ENCODE assay signal across 9 cellular contexts in the genomic region with DNA sequence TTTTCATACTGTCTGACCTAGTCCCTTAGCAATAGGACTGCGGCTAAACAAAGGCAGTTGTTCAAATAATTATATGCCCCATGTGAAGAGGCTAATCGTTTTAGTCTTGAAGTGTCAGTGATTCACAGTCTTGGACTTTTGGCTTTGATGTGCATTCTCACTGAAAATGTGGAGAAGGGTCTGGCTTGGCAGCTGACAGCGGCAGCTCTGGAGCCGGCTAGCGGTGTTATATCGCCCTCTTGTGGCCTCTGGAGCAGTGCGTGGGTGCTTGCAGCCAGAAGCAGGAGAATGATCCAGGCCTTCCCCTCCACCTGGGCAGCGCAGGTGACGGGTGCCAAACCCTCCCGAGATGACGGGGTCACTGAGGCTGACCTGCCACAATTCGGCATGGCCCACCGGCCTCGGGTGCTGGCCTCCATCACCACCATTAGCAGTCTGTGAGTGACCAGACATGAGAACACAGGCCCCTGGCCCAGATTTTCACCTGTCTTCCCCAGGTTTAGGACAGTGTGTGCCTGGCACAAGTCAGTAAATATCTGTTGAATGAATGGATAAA.
DNase-seq lines count a peak whose midpoint lies in the region; ATAC-seq and TF ChIP-seq lines count a peak whose summit lies in the region.
"Had no signal": no experiment of that assay in that cellular context is flagged by ENCODE, and none has a peak within 500 bp of the region (broad histone marks: within the 10 kb centered on the region; RNA-seq: fewer than 3 reads in every experiment).

No MANE protein-coding gene starts in this region.

- ATAC-seq in foreskin keratinocyte (peak; percentile 85), GM21717 (IDR thresholded peaks at IDR 0.05; ENCODE audit: unreplicated experiment) (no peak)

- DNase-seq in DMS153 treated with DMSO at 0.1 percent for 48 hours (lab: John Stamatoyannopoulos, UW; ENCODE audit: unreplicated experiment) (peak; percentile 59), HUDEP-2 (lab: John Stamatoyannopoulos, UW; ENCODE audit: unreplicated experiment in 76 of 76) (peak in 56 of 76 experiments; percentile 3 to 67 (median 42)), RKO (ENCODE audit: low spot score) (peak; percentile 71), foreskin keratinocyte (peak; percentile 21 to 56), nucleus accumbens (lab: John Stamatoyannopoulos, UW) (peak in 54 of 56 donors; percentile 6 to 85 (median 61)), stromal cell of bone marrow (ENCODE audit: low read depth) (peak; percentile 39)
- DNase-seq in activated T-helper 2 cell treated with anti-CD3 and anti-CD28 coated beads, Interferon-gamma antibody, Interleukin-2, Interleukin-4, amounts not matched to agents 10 μg/mL and 5 μg/mL and 100 μg/mL, durations not matched to agents 14 hours and 24 hours and 36 hours (ENCODE audit: low spot score) = peak; percentile 55

- TF ChIP-seq CTCF in foreskin keratinocyte (conservative IDR thresholded peaks at IDR 0.05) = peak; percentile 98

- H3K27ac ChIP-seq in foreskin keratinocyte = no peak overlapping the region

- no peaks in the 10 kb centered on the region for H3K9me3 Mint-ChIP-seq in activated T-helper 2 cell treated with anti-CD3 and anti-CD28 coated beads, Interferon-gamma antibody, Interleukin-2, Interleukin-4, amounts not matched to agents 10 μg/mL and 5 μg/mL and 100 μg/mL, durations not matched to agents 14 hours and 24 hours and 36 hours
- H3K9me3 Mint-ChIP-seq: activated naive CD4-positive, alpha-beta T cell treated with anti-CD3 and anti-CD28 coated beads, Interleukin-2, amount 50 U/mL, for 24 hours had no signal

- no peaks in the 10 kb centered on the region for H3K27me3 Mint-ChIP-seq in activated T-helper 2 cell treated with anti-CD3 and anti-CD28 coated beads, Interferon-gamma antibody, Interleukin-2, Interleukin-4, amounts not matched to agents 10 μg/mL and 5 μg/mL and 100 μg/mL, durations not matched to agents 14 hours and 24 hours and 36 hours (ENCODE audit: low read depth)
- H3K27me3 Mint-ChIP-seq: activated naive CD4-positive, alpha-beta T cell treated with anti-CD3 and anti-CD28 coated beads, Interleukin-2, amount 50 U/mL, for 24 hours had no signal

- peaks cover 7% of the 10 kb centered on the region for H3K27me3 ChIP-seq in foreskin keratinocyte

- no peak overlapping the region for H3K4me3 Mint-ChIP-seq in activated T-helper 2 cell treated with anti-CD3 and anti-CD28 coated beads, Interferon-gamma antibody, Interleukin-2, Interleukin-4, amounts not matched to agents 10 μg/mL and 5 μg/mL and 100 μg/mL, durations not matched to agents 14 hours and 24 hours and 36 hours (ENCODE audit: low read depth)
- H3K4me3 Mint-ChIP-seq: activated naive CD4-positive, alpha-beta T cell treated with anti-CD3 and anti-CD28 coated beads, Interleukin-2, amount 50 U/mL, for 24 hours had no signal

- no peaks in the 10 kb centered on the region for H3K36me3 Mint-ChIP-seq in activated T-helper 2 cell treated with anti-CD3 and anti-CD28 coated beads, Interferon-gamma antibody, Interleukin-2, Interleukin-4, amounts not matched to agents 10 μg/mL and 5 μg/mL and 100 μg/mL, durations not matched to agents 14 hours and 24 hours and 36 hours (ENCODE audit: low read depth)
- H3K36me3 Mint-ChIP-seq: activated naive CD4-positive, alpha-beta T cell treated with anti-CD3 and anti-CD28 coated beads, Interleukin-2, amount 50 U/mL, for 24 hours had no signal

- no peak overlapping the region for H3K27ac Mint-ChIP-seq in activated T-helper 2 cell treated with anti-CD3 and anti-CD28 coated beads, Interferon-gamma antibody, Interleukin-2, Interleukin-4, amounts not matched to agents 10 μg/mL and 5 μg/mL and 100 μg/mL, durations not matched to agents 14 hours and 24 hours and 36 hours
- H3K27ac Mint-ChIP-seq: activated naive CD4-positive, alpha-beta T cell treated with anti-CD3 and anti-CD28 coated beads, Interleukin-2, amount 50 U/mL, for 24 hours had no signal

- H3K4me1 ChIP-seq in foreskin keratinocyte = no peaks in the 10 kb centered on the region

- intact Hi-C loops in activated T-helper 2 cell treated with anti-CD3 and anti-CD28 coated beads, Interferon-gamma antibody, Interleukin-2, Interleukin-4, amounts not matched to agents 10 μg/mL and 5 μg/mL and 100 μg/mL, durations not matched to agents 14 hours and 24 hours and 36 hours (cut with micrococcal nuclease) = loop anchor here (1.0 kb wide), 1 partner anchor 123 kb away; no protein-coding TSS in a partner anchor

- no peaks in the 10 kb centered on the region for H3K4me1 Mint-ChIP-seq in activated T-helper 2 cell treated with anti-CD3 and anti-CD28 coated beads, Interferon-gamma antibody, Interleukin-2, Interleukin-4, amounts not matched to agents 10 μg/mL and 5 μg/mL and 100 μg/mL, durations not matched to agents 14 hours and 24 hours and 36 hours (ENCODE audit: low read depth)
- H3K4me1 Mint-ChIP-seq: activated naive CD4-positive, alpha-beta T cell treated with anti-CD3 and anti-CD28 coated beads, Interleukin-2, amount 50 U/mL, for 24 hours had no signal
